8 cellular contexts compared by ENCODE assay signal in genomic region chr22:18024276-18024939, GRCh38. TPM values are rescaled to one million over a fixed set of nuclear protein-coding genes. Genes with fewer than 3 reads are reported as not detected.
DNase-seq lines count a peak whose midpoint lies in the region; ATAC-seq and TF ChIP-seq lines count a peak whose summit lies in the region.

TSS of gene MICAL3 (minus strand) at chr22:18024561. CDS start at chr22:17906812, 117,749 bp downstream.

- CTCF ChIA-PET in PC-9 (lab: Charles Lee), result no interaction called here

- peaks cover 55% of the 10 kb centered on the region for H3K27me3 Mint-ChIP-seq in activated T-helper 2 cell treated with anti-CD3 and anti-CD28 coated beads, Interferon-gamma antibody, Interleukin-2, Interleukin-4, amounts not matched to agents 10 μg/mL and 5 μg/mL and 100 μg/mL, durations not matched to agents 14 hours and 24 hours and 36 hours (ENCODE audit: low read depth)

- ATAC-seq in HG02884 (IDR thresholded peaks at IDR 0.05; ENCODE audit: unreplicated experiment) (peak; percentile 50), GM18907 (IDR thresholded peaks at IDR 0.05; ENCODE audit: unreplicated experiment) (no peak)

- H3K27ac ChIP-seq in PC-9, result no peak within 1 kb of the TSS

- H3K9me3 Mint-ChIP-seq in activated T-helper 2 cell treated with anti-CD3 and anti-CD28 coated beads, Interferon-gamma antibody, Interleukin-2, Interleukin-4, amounts not matched to agents 10 μg/mL and 5 μg/mL and 100 μg/mL, durations not matched to agents 14 hours and 24 hours and 36 hours, result no peaks in the 10 kb centered on the region

- DNase-seq in Caki2 (ENCODE audit: low read depth) (peak; percentile 77), PC-9 (peak in 1 of 2 experiments; percentile 58), fibroblast of gingiva (ENCODE audit: low read depth) (peak; percentile 61), myocyte (ENCODE audit: low read depth) (peak; percentile 73)
- DNase-seq in activated T-helper 2 cell treated with anti-CD3 and anti-CD28 coated beads, Interferon-gamma antibody, Interleukin-2, Interleukin-4, amounts not matched to agents 10 μg/mL and 5 μg/mL and 100 μg/mL, durations not matched to agents 14 hours and 24 hours and 36 hours (ENCODE audit: low spot score), result peak; percentile 57
- peak; percentile 57 for DNase-seq in stimulated activated naive CD4-positive, alpha-beta T cell treated with Interleukin-2 at 50 U/mL for 16 hours (lab: John Stamatoyannopoulos, UW)

- peaks cover 10% of the 10 kb centered on the region for H3K4me1 Mint-ChIP-seq in activated T-helper 2 cell treated with anti-CD3 and anti-CD28 coated beads, Interferon-gamma antibody, Interleukin-2, Interleukin-4, amounts not matched to agents 10 μg/mL and 5 μg/mL and 100 μg/mL, durations not matched to agents 14 hours and 24 hours and 36 hours (ENCODE audit: low read depth)

- H2AFZ ChIP-seq in PC-9, result peak within 1 kb of the TSS; percentile 93

- in situ Hi-C loops in Caki2 (cut with HindIII; ENCODE audit: low pct_unique_long_range_greater_than_20kb, low sequenced_read_pairs), result no loop called here

- H3K4me2 ChIP-seq in PC-9, result peak within 1 kb of the TSS; percentile 93

- TF ChIP-seq CTCF in PC-9 (conservative IDR thresholded peaks at IDR 0.05), result peak; percentile 38; the same call in 1 of the 2 replicates

- H3F3A ChIP-seq in PC-9 (ENCODE audit: insufficient read depth, low read depth), result peaks cover 12% of the 10 kb centered on the region; the same call in 1 of the 2 replicates

- H3K27ac Mint-ChIP-seq in activated T-helper 2 cell treated with anti-CD3 and anti-CD28 coated beads, Interferon-gamma antibody, Interleukin-2, Interleukin-4, amounts not matched to agents 10 μg/mL and 5 μg/mL and 100 μg/mL, durations not matched to agents 14 hours and 24 hours and 36 hours, result no peak within 1 kb of the TSS

- no TSS peak for BruUV-seq in PC-9 (replicated peaks; lab: Mats Ljungman, UMichigan)

- peak within 1 kb of the TSS; percentile 71 for H3K4me3 ChIP-seq in PC-9

- intact Hi-C loops in PC-9 (cut with micrococcal nuclease; ENCODE audit: unreplicated experiment), result loop anchor here (1.0 kb wide), 1 partner anchor 52 kb away; no protein-coding TSS in a partner anchor
- intact Hi-C loops in activated T-helper 2 cell treated with anti-CD3 and anti-CD28 coated beads, Interferon-gamma antibody, Interleukin-2, Interleukin-4, amounts not matched to agents 10 μg/mL and 5 μg/mL and 100 μg/mL, durations not matched to agents 14 hours and 24 hours and 36 hours (cut with micrococcal nuclease), result loop anchor here (1.0 to 2.0 kb wide), 2 partner anchors 52 to 194 kb away; partner anchors contain the start of gene PEX26

- H3K36me3 Mint-ChIP-seq in activated T-helper 2 cell treated with anti-CD3 and anti-CD28 coated beads, Interferon-gamma antibody, Interleukin-2, Interleukin-4, amounts not matched to agents 10 μg/mL and 5 μg/mL and 100 μg/mL, durations not matched to agents 14 hours and 24 hours and 36 hours (ENCODE audit: low read depth), result no peaks in the 10 kb centered on the region

- H3K36me3 ChIP-seq in PC-9 (ENCODE audit: low read depth), result no peaks in the 10 kb centered on the region

- POLR2A ChIA-PET in PC-9 (lab: Charles Lee; ENCODE audit: unreplicated experiment), result no interaction called here

- H3K4me3 Mint-ChIP-seq in activated T-helper 2 cell treated with anti-CD3 and anti-CD28 coated beads, Interferon-gamma antibody, Interleukin-2, Interleukin-4, amounts not matched to agents 10 μg/mL and 5 μg/mL and 100 μg/mL, durations not matched to agents 14 hours and 24 hours and 36 hours (ENCODE audit: low read depth), result peak within 1 kb of the TSS; percentile 83

- no peaks in the 10 kb centered on the region for H4K20me1 ChIP-seq in PC-9 (ENCODE audit: insufficient read depth)

- peaks cover 5% of the 10 kb centered on the region; the same call in 1 of the 2 replicates for H3K4me1 ChIP-seq in PC-9 (replicated peaks; ENCODE audit: insufficient read depth)

- no peaks in the 10 kb centered on the region for H3K79me2 ChIP-seq in PC-9 (ENCODE audit: low read depth)

- H3K27me3 ChIP-seq in PC-9 (ENCODE audit: insufficient read depth, low read depth), result no peaks in the 10 kb centered on the region

- H3K9me2 ChIP-seq in PC-9 (ENCODE audit: insufficient read depth), result no peaks in the 10 kb centered on the region

- no peaks in the 10 kb centered on the region for H3K9me3 ChIP-seq in PC-9 (ENCODE audit: insufficient read depth, low read depth)

RNA-seq across cellular contexts. Expression of gene MICAL3, which starts in this region (rescaled TPM):
- 12.3 and 14.5 TPM in 2 replicates for total RNA-seq in Caki2 (2014; rRNA removed; shearing (Covaris generic); ENCODE audit: low replicate concordance)
- total RNA-seq in PC-9 (2021) (23.8 and 27.4 TPM in 2 replicates), myocyte (23.4 and 27.8 TPM in 2 replicates)
- total RNA-seq in activated T-helper 2 cell treated with anti-CD3 and anti-CD28 coated beads, Interferon-gamma antibody, Interleukin-2, Interleukin-4, amounts not matched to agents 10 μg/mL and 5 μg/mL and 100 μg/mL, durations not matched to agents 14 hours and 24 hours and 36 hours, result 40.6 and 41.8 TPM in 2 replicates
- 36.9 TPM for polyA plus RNA-seq in myocyte (2012)
